Comparison of ENCODE assay signal across 8 cellular contexts in the genomic region with DNA sequence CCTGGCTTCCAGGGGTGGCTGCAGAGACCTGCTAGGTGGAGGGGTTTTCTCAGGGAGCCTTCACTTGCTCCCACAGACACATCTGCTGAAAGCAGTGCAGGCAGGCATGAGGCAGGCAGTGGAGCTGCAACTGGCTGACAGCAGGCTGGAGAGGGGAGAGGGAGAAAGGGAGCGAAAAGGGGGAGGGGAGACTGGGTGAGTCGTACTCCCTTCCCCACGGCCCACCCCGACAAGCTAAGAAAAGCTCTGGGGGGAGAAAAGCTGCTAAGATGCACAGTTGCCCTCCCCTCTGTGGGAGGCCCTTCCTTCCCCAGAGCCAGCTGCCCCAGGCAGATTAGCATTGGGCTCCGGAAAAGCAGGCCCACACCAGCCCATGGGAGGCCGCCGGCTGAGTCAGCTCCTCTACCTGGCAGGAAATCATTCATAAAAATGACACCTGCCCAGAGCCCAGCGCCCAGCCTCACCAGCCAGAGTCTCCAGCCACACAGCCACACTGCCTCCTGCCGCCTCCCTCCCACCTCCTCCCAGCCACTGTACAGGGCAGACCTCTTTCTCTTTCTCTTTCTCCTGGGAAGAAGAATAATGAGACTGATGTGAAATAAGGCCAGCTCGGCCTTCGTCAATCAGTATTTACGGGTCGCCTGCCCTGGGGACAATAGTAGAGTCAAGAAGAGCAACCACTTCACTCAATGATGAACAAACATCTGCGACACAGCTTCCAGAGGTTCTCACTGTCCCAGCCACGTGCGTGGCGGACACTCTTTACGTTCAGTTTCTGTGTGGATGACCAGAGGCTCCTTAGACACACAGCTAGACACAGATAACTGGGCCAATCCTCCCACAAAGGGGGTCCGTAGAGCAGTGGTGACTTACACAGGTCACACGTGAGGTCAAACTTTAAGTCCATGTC. TPM values are rescaled to one million over a fixed set of nuclear protein-coding genes. Genes with fewer than 3 reads are reported as not detected.
DNase-seq lines count a peak whose midpoint lies in the region; ATAC-seq and TF ChIP-seq lines count a peak whose summit lies in the region.

No MANE protein-coding gene starts in this region.

- H3K9me3 Mint-ChIP-seq in CD14-positive monocyte (peaks cover 0 to 2% (median 0%) of the 10 kb centered on the region in 7 donors), glutamatergic neuron (ENCODE audit: unreplicated experiment) (peaks cover 6% of the 10 kb centered on the region)

- H3K4me1 Mint-ChIP-seq in CD14-positive monocyte: peaks cover 46% of the 10 kb centered on the region
- peaks cover 22% of the 10 kb centered on the region for H3K4me1 Mint-ChIP-seq in glutamatergic neuron (ENCODE audit: low read depth, unreplicated experiment)

- TF ChIP-seq CTCF in CD14-positive monocyte (IDR thresholded peaks at IDR 0.05) (no peak), glutamatergic neuron (IDR thresholded peaks at IDR 0.05; ENCODE audit: partially characterized antibody, unreplicated experiment) (no peak)

- DNase-seq in CD14-positive monocyte (ENCODE audit: low spot score) (no peak), HT1080 (ENCODE audit: low read depth) (peak; percentile 67), SHP77 treated with DMSO at 0.1 percent for 48 hours (lab: John Stamatoyannopoulos, UW) (peak; percentile 75), glutamatergic neuron (peak; percentile 72), ureter (ENCODE audit: low spot score) (peak; percentile 76)
- DNase-seq in activated CD4-positive, CD25-positive, alpha-beta regulatory T cell (lab: John Stamatoyannopoulos, UW): no peak

- H3K36me3 Mint-ChIP-seq in CD14-positive monocyte: peaks cover 0 to 3% of the 10 kb centered on the region in 2 donors
- H3K36me3 Mint-ChIP-seq in glutamatergic neuron (ENCODE audit: unreplicated experiment): no peaks in the 10 kb centered on the region

- ATAC-seq in HG03280 (IDR thresholded peaks at IDR 0.05; ENCODE audit: unreplicated experiment) (no peak), HG03175 (IDR thresholded peaks at IDR 0.05; ENCODE audit: unreplicated experiment) (no peak)

- H3K27ac Mint-ChIP-seq in CD14-positive monocyte (peak overlapping the region in 2 of 7 donors; percentile 9 to 76), glutamatergic neuron (ENCODE audit: unreplicated experiment) (peak overlapping the region; percentile 82)

- H3K4me3 Mint-ChIP-seq in CD14-positive monocyte (peak overlapping the region; percentile 62 to 82), glutamatergic neuron (ENCODE audit: unreplicated experiment) (peak overlapping the region; percentile 31)

- intact Hi-C loops in CD14-positive monocyte (cut with micrococcal nuclease): no loop called here

- peaks cover 0 to 3% (median 1%) of the 10 kb centered on the region in 3 donors for H3K27me3 Mint-ChIP-seq in CD14-positive monocyte (ENCODE audit: low read depth in 3 of 3)
- peaks cover 8% of the 10 kb centered on the region for H3K27me3 Mint-ChIP-seq in glutamatergic neuron (ENCODE audit: unreplicated experiment)

RNA-seq across cellular contexts. Expression of a gene that starts 7.7 kb away (rescaled TPM):
- polyA plus RNA-seq in CD14-positive monocyte: not detected
- not detected in 2 replicates for total RNA-seq in HT1080 (2014; rRNA removed; shearing (Covaris generic))
- not detected in 2 replicates for polyA plus RNA-seq in HT1080 (2015; cell fraction: cytosol; rRNA removed)
- not detected in 2 replicates for polyA plus RNA-seq in HT1080 (2015; cell fraction: nucleus; rRNA removed)
- 0.25 TPM for total RNA-seq in glutamatergic neuron (ENCODE audit: unreplicated experiment)
- 0.49 TPM for total RNA-seq in ureter

Comparison
In these comparisons a context has a peak if more than half of its experiments do, and no peak if none do; other contexts are left out.
1. DNase-seq: peak in HT1080 (single experiment), SHP77 treated with DMSO at 0.1 percent for 48 hours (single experiment), glutamatergic neuron (single experiment) and ureter (single experiment); none in CD14-positive monocyte (single experiment) and activated CD4-positive, CD25-positive, alpha-beta regulatory T cell (0 of 4).